9 cellular contexts compared by ENCODE assay signal in genomic region chr16:12613131-12613991, GRCh38.
DNase-seq lines count a peak whose midpoint lies in the region; ATAC-seq, FAIRE-seq and TF ChIP-seq lines count a peak whose summit lies in the region.
"Had no signal": no experiment of that assay in that cellular context is flagged by ENCODE, and none has a peak within 500 bp of the region (broad histone marks: within the 10 kb centered on the region; RNA-seq: fewer than 3 reads in every experiment).

No MANE protein-coding gene starts in this region.

- DNase-seq in BJ (ENCODE audit: low read depth) (peak; percentile 2), HCEC 1CT (peak; percentile 59), RCC 7860 (ENCODE audit: low spot score) (peak; percentile 98), bronchial epithelial cell (ENCODE audit: low read depth) (peak; percentile 46), tibial artery (no peak), Right ventricle myocardium inferior (ENCODE audit: missing footprints) (no peak)
- DNase-seq in stimulated activated CD4-positive, alpha-beta T cell treated with anti-CD3 and anti-CD28 coated beads, Interleukin-4, amount 100 ng/mL, for 48 hours (ENCODE audit: low read depth in 2 of 2): peak; percentile 38 to 64

- TF ChIP-seq CTCF in BJ (IDR thresholded peaks at IDR 0.05; ENCODE audit: insufficient read depth, low read depth, low read length): no peak
- no peak for TF ChIP-seq CTCF in bronchial epithelial cell (IDR thresholded peaks at IDR 0.05; ENCODE audit: insufficient read depth, low read length, severe bottlenecking)
- no peak for TF ChIP-seq CTCF in tibial artery (IDR thresholded peaks at IDR 0.05)

- ATAC-seq in Right ventricle myocardium inferior (no peak), GM19455 (IDR thresholded peaks at IDR 0.05; ENCODE audit: unreplicated experiment) (no peak)
- ATAC-seq: body of pancreas had no signal

- no peak overlapping the region for H3K27ac ChIP-seq in tibial artery
- H3K27ac ChIP-seq: body of pancreas had no signal

- H3K9me3 ChIP-seq in tibial artery: no peaks in the 10 kb centered on the region
- H3K9me3 ChIP-seq: body of pancreas had no signal

- peak; percentile 95 for FAIRE-seq in RCC 7860 (lab: Jason Lieb, UNC)
- FAIRE-seq in bronchial epithelial cell (lab: Jason Lieb, UNC): no peak

- no peaks in the 10 kb centered on the region for H3K27me3 ChIP-seq in BJ (ENCODE audit: control insufficient read depth, insufficient read depth, low read length)
- H3K27me3 ChIP-seq in bronchial epithelial cell (ENCODE audit: control insufficient read depth, insufficient read depth, low read length): no peaks in the 10 kb centered on the region
- H3K27me3 ChIP-seq in tibial artery: no peaks in the 10 kb centered on the region
- H3K27me3 ChIP-seq: body of pancreas had no signal

- intact Hi-C loops in tibial artery (cut with DNase I; ENCODE audit: low total_unique reads): no loop called here
- intact Hi-C loops in Right ventricle myocardium inferior (cut with DNase I): no loop called here

- CTCF ChIA-PET in BJ (lab: Yijun Ruan, JAX): interaction anchor here (1.3 kb wide), 1 partner anchor 40 kb away, joined by 3 read pairs; no protein-coding TSS in a partner anchor

- no peaks in the 10 kb centered on the region for H3K4me1 ChIP-seq in tibial artery

- POLR2A ChIA-PET in BJ (lab: Charles Lee): no interaction called here

- no peaks in the 10 kb centered on the region for H3K36me3 ChIP-seq in BJ (ENCODE audit: control insufficient read depth, insufficient read depth, low read length)
- no peaks in the 10 kb centered on the region for H3K36me3 ChIP-seq in bronchial epithelial cell (ENCODE audit: control insufficient read depth, insufficient read depth, low read length)
- no peaks in the 10 kb centered on the region for H3K36me3 ChIP-seq in tibial artery

- H3K4me3 ChIP-seq in BJ (ENCODE audit: low read depth, low read length) (no peak overlapping the region), bronchial epithelial cell (ENCODE audit: low read depth, low read length) (no peak overlapping the region), tibial artery (no peak overlapping the region)
- H3K4me3 ChIP-seq: body of pancreas had no signal

Comparison
In these comparisons a context has a peak if more than half of its experiments do, and no peak if none do; other contexts are left out.
1. DNase-seq: peak in BJ (single experiment), HCEC 1CT (single experiment), RCC 7860 (single experiment), bronchial epithelial cell (single experiment) and stimulated activated CD4-positive, alpha-beta T cell treated with anti-CD3 and anti-CD28 coated beads, Interleukin-4, amount 100 ng/mL, for 48 hours (2 of 2); none in tibial artery (0 of 2) and Right ventricle myocardium inferior (single experiment).